Comparison of ENCODE assay signal across 20 cellular contexts in the genomic region with DNA sequence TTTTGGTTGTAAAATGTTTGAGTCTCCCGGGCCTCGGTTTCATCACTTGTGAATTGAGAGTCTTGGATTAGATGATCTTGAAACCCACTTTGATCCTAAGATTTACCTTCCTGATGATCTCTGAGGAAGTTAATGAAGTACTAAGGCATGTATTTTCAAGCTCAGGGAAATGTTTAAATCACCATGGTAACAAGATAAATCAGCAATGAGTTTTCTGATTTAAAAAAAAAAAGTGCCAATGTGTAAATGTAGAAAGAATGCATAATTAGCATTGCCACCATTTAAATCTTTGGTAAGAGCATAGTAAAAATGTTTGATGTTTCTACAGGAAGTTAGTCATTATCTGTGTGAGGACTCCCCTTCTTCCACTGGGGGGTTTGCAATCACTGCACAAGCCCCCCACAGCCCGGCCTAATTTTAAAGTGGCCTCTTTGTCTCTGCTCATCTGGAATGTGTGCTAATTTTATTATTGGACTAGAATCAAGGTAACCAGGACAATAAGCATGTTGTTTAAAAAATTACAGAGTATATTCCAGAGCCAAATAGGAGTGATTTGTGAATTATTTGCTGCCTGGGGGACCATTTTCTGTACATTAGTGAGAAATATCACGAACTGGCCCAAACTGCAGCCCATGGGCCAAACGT.
"Had no signal": no experiment of that assay in that cellular context is flagged by ENCODE, and none has a peak within 500 bp of the region (broad histone marks: within the 10 kb centered on the region; RNA-seq: fewer than 3 reads in every experiment).

No MANE protein-coding gene starts in this region.

- H3K27ac ChIP-seq: adrenal gland, testis, vagina, WERI-Rb-1 had no signal

- H3K27ac Mint-ChIP-seq: activated CD8-positive, alpha-beta T cell treated with anti-CD3 and anti-CD28 coated beads, Interleukin-2, amount 10 ng/mL, durations not matched to agents 7 days and 5 days; activated naive CD8-positive, alpha-beta T cell; progenitor cell of endocrine pancreas had no signal

- H3K4me3 Mint-ChIP-seq: activated CD8-positive, alpha-beta T cell treated with anti-CD3 and anti-CD28 coated beads, Interleukin-2, amount 10 ng/mL, durations not matched to agents 7 days and 5 days; activated naive CD8-positive, alpha-beta T cell; neural crest cell had no signal

- H3K4me1 ChIP-seq: adrenal gland, testis, vagina had no signal

- FAIRE-seq: endometrium, TTC549 had no signal

- H3K36me3 ChIP-seq: adrenal gland, vagina, WERI-Rb-1 had no signal

- H3K4me3 ChIP-seq: adrenal gland, testis, vagina had no signal

- H3K9me3 Mint-ChIP-seq: neural crest cell had no signal

- H3K27me3 Mint-ChIP-seq: activated naive CD8-positive, alpha-beta T cell; progenitor cell of endocrine pancreas had no signal

- DNase-seq: activated CD4-positive, alpha-beta T cell treated with anti-CD3 and anti-CD28 coated beads for 1 hour; activated CD4-positive, alpha-beta T cell treated with anti-CD3 and anti-CD28 coated beads, Interleukin-2, amount 50 U/mL, for 1 hour; activated CD8-positive, alpha-beta T cell treated with anti-CD3 and anti-CD28 coated beads, Interleukin-2, amount 10 ng/mL, durations not matched to agents 7 days and 5 days; activated T-cell treated with anti-CD3 and anti-CD28 coated beads, Interleukin-2, amount 50 U/mL, for 1 hour; adrenal gland; erythroblast; foreskin fibroblast; occipital lobe; stimulated activated CD4-positive, alpha-beta T cell treated with anti-CD3 and anti-CD28 coated beads, Interleukin-2, amount 100 ng/mL, for 48 hours; stimulated activated naive CD4-positive, alpha-beta T cell; T-helper 1 cell; testis; trophoblast cell; WERI-Rb-1 had no signal

- H3K27me3 ChIP-seq: adrenal gland, testis, vagina had no signal

- ATAC-seq: activated CD8-positive, alpha-beta T cell treated with anti-CD3 and anti-CD28 coated beads, Interleukin-2, amount 10 ng/mL, durations not matched to agents 7 days and 5 days had no signal

- H3K9me3 ChIP-seq: adrenal gland, testis, vagina had no signal
